In the genomic region with DNA sequence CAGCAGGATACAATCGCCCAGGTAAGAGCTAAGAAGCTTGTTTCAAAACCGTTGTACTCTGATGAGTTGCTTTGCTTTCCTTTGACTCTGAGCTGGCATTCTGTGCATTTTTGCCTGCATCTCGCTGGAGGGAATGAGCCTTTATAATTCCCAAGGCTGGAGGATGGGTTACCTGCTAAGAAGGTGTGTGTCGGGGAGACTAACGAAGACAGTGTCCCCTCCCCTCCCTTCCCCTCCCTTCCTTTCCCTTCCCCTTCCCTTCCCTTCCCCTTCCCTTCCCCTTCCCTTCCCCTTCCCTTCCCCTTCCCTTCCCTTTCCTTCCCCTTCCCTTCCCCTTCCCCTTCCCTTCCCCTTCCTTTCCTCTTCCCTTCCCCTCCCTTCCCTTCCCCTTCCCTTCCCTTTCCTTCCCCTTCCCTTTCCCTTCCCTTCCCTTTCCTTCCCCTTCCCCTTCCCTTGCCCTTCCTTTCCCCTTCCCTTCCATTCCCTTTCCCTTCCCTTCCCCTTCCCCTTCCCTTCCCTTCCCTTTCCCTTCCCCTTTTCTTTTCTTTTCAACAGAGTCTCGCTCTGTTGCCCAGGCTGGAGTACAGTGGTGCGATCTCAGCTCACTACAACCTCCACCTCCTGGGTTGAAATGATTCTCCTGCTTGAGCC, we compare ENCODE assay signal across 1 cellular context.
TF ChIP-seq lines count a peak whose summit lies in the region.

No MANE protein-coding gene starts in this region.

TF ChIP-seq in HepG2, 621 proteins besides CTCF, POLR2A, EP300 and RAD21:
- TF ChIP-seq, protein P1, sequence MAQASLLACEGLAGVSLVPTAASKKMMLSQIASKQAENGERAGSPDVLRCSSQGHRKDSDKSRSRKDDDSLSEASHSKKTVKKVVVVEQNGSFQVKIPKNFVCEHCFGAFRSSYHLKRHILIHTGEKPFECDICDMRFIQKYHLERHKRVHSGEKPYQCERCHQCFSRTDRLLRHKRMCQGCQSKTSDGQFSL (CRISPR knock-in tag; IDR thresholded peaks at IDR 0.05): no peak
- no peak for TF ChIP-seq CHCHD3 (CRISPR knock-in tag; IDR thresholded peaks at IDR 0.05)
- no peak for TF ChIP-seq ATF1 (CRISPR knock-in tag; IDR thresholded peaks at IDR 0.05)
- TF ChIP-seq, protein P2, sequence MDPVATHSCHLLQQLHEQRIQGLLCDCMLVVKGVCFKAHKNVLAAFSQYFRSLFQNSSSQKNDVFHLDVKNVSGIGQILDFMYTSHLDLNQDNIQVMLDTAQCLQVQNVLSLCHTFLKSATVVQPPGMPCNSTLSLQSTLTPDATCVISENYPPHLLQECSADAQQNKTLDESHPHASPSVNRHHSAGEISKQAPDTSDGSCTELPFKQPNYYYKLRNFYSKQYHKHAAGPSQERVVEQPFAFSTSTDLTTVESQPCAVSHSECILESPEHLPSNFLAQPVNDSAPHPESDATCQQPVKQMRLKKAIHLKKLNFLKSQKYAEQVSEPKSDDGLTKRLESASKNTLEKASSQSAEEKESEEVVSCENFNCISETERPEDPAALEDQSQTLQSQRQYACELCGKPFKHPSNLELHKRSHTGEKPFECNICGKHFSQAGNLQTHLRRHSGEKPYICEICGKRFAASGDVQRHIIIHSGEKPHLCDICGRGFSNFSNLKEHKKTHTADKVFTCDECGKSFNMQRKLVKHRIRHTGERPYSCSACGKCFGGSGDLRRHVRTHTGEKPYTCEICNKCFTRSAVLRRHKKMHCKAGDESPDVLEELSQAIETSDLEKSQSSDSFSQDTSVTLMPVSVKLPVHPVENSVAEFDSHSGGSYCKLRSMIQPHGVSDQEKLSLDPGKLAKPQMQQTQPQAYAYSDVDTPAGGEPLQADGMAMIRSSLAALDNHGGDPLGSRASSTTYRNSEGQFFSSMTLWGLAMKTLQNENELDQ (CRISPR knock-in tag; IDR thresholded peaks at IDR 0.05; ENCODE audit: borderline replicate concordance): no peak
- peak; percentile 97 for TF ChIP-seq HNRNPK (IDR thresholded peaks at IDR 0.05; ENCODE audit: low read depth, low read length, poor library complexity, severe bottlenecking)
- TF ChIP-seq, protein P3, sequence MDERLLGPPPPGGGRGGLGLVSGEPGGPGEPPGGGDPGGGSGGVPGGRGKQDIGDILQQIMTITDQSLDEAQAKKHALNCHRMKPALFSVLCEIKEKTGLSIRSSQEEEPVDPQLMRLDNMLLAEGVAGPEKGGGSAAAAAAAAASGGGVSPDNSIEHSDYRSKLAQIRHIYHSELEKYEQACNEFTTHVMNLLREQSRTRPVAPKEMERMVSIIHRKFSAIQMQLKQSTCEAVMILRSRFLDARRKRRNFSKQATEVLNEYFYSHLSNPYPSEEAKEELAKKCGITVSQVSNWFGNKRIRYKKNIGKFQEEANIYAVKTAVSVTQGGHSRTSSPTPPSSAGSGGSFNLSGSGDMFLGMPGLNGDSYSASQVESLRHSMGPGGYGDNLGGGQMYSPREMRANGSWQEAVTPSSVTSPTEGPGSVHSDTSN (CRISPR knock-in tag; IDR thresholded peaks at IDR 0.05): no peak
- no peak for TF ChIP-seq HIVEP1 (CRISPR knock-in tag; IDR thresholded peaks at IDR 0.05)
- no peak for TF ChIP-seq PHF20 (CRISPR knock-in tag; IDR thresholded peaks at IDR 0.05)
- no peak for TF ChIP-seq DPF2 (CRISPR knock-in tag; IDR thresholded peaks at IDR 0.05; ENCODE audit: borderline replicate concordance, low read depth)
- TF ChIP-seq PHF21A (CRISPR knock-in tag; IDR thresholded peaks at IDR 0.05): no peak
- TF ChIP-seq ZBTB7B (CRISPR knock-in tag; IDR thresholded peaks at IDR 0.05): no peak
- TF ChIP-seq PCBP1 (IDR thresholded peaks at IDR 0.05; ENCODE audit: borderline replicate concordance, low read depth, low read length): peak; percentile 93; the same call in 1 of the 2 replicates
- no peak for TF ChIP-seq IKZF1 (IDR thresholded peaks at IDR 0.05)
- TF ChIP-seq ZNF430 (CRISPR knock-in tag; IDR thresholded peaks at IDR 0.05): no peak
- no peak for TF ChIP-seq ZNF234 (CRISPR knock-in tag; conservative IDR thresholded peaks at IDR 0.05)
TF ChIP-seq in HepG2: peak in this region for 2.
